ENCODE assay signal across 9 cellular contexts in genomic region chr11:65386307-65387081, GRCh38. TPM values are rescaled to one million over a fixed set of nuclear protein-coding genes. Genes with fewer than 3 reads are reported as not detected.
DNase-seq lines count a peak whose midpoint lies in the region; ATAC-seq, FAIRE-seq and TF ChIP-seq lines count a peak whose summit lies in the region.
"Had no signal": no experiment of that assay in that cellular context is flagged by ENCODE, and none has a peak within 500 bp of the region (broad histone marks: within the 10 kb centered on the region; RNA-seq: fewer than 3 reads in every experiment).

Gene FRMD8, plus strand, starts transcription at chr11:65386637. Its CDS starts 400 bp downstream, at chr11:65387037.

- peak within 1 kb of the TSS; percentile 84 to 97 for H3K4me3 Mint-ChIP-seq in activated T-cell treated with anti-CD3 and anti-CD28 coated beads, Interleukin-2, amount 50 U/mL, for 72 hours

- H3K27me3 Mint-ChIP-seq in activated T-cell treated with anti-CD3 and anti-CD28 coated beads, Interleukin-2, amount 50 U/mL, for 72 hours (ENCODE audit: low read depth) = no peaks in the 10 kb centered on the region

- TF ChIP-seq POLR2A in esophagus muscularis mucosa (IDR thresholded peaks at IDR 0.05; ENCODE audit: low read depth) = peak; percentile 86

- ATAC-seq in activated T-cell treated with anti-CD3 and anti-CD28 coated beads, Interleukin-2, amount 50 U/mL, for 72 hours (replicated peaks in 1 of 2) = peak; percentile 44 to 58

- peak within 1 kb of the TSS; percentile 88 for H3K4me3 ChIP-seq in Jurkat, Clone E6-1 (ENCODE audit: low read length)
- H3K4me3 ChIP-seq in esophagus muscularis mucosa = peak within 1 kb of the TSS; percentile 74 to 89 (median 80)
- H3K4me3 ChIP-seq in muscle layer of duodenum (ENCODE audit: low read depth in 1 of 2, low read length in 2 of 2) = peak within 1 kb of the TSS; percentile 67 to 86

- H3K36me3 ChIP-seq in esophagus muscularis mucosa (peaks cover 0 to 9% (median 0%) of the 10 kb centered on the region in 4 donors), muscle layer of duodenum (ENCODE audit: control insufficient read depth in 1 of 2, insufficient read depth in 2 of 2, low read length in 2 of 2) (peaks cover 5 to 13% of the 10 kb centered on the region in 2 donors)

- TF ChIP-seq EP300 in esophagus muscularis mucosa (IDR thresholded peaks at IDR 0.05) = no peak

- H3K9me3 ChIP-seq in esophagus muscularis mucosa (no peaks in the 10 kb centered on the region), muscle layer of duodenum (ENCODE audit: control insufficient read depth in 1 of 2, low read length in 2 of 2) (no peaks in the 10 kb centered on the region)

- no peaks in the 10 kb centered on the region for H3K9me3 Mint-ChIP-seq in activated T-cell treated with anti-CD3 and anti-CD28 coated beads, Interleukin-2, amount 50 U/mL, for 72 hours

- no peak for TF ChIP-seq CTCF in esophagus muscularis mucosa (IDR thresholded peaks at IDR 0.05)

- H3K27me3 ChIP-seq in esophagus muscularis mucosa = no peaks in the 10 kb centered on the region
- H3K27me3 ChIP-seq in muscle layer of duodenum (ENCODE audit: low read depth, low read length) = no peaks in the 10 kb centered on the region

- H3K4me1 ChIP-seq in esophagus muscularis mucosa = peaks cover 87 to 96% (median 94%) of the 10 kb centered on the region in 4 donors
- H3K4me1 ChIP-seq in muscle layer of duodenum (ENCODE audit: control insufficient read depth in 1 of 2, insufficient read depth in 2 of 2, low read length in 2 of 2) = peaks cover 17 to 41% of the 10 kb centered on the region in 2 donors

- H3K27ac ChIP-seq in esophagus muscularis mucosa (replicated peaks in 1 of 4) = peak within 1 kb of the TSS; percentile 95 to 98 (median 96)
- H3K27ac ChIP-seq in muscle layer of duodenum (ENCODE audit: low read length) = peak within 1 kb of the TSS; percentile 93

- intact Hi-C loops in esophagus muscularis mucosa (cut with DNase I) = no loop called here

- FAIRE-seq in RCC 7860 (lab: Jason Lieb, UNC) = no peak
- FAIRE-seq: G401.6 had no signal

- DNase-seq in NCI-H524 (lab: John Stamatoyannopoulos, UW) (peak; percentile 6 to 70), NCI-H524 treated with DMSO at 0.1 percent for 48 hours (lab: John Stamatoyannopoulos, UW) (no peak), RCC 7860 (ENCODE audit: low spot score) (peak; percentile 52), esophagus muscularis mucosa (ENCODE audit: extremely low spot score) (peak; percentile 98)
- peak; percentile 48 for DNase-seq in Jurkat, Clone E6-1 (ENCODE audit: low read depth, low spot score)
- DNase-seq in activated T-cell treated with anti-CD3 and anti-CD28 coated beads, Interleukin-2, amount 50 U/mL, for 72 hours = peak; percentile 88 to 97
- peak; percentile 78 to 79 for DNase-seq in stimulated activated CD8-positive, alpha-beta memory T cell treated with anti-CD3 and anti-CD28 coated beads, Interleukin-7, amount 100 ng/mL, for 1 hour (ENCODE audit: low read depth in 2 of 2)

- H3K27ac Mint-ChIP-seq in activated T-cell treated with anti-CD3 and anti-CD28 coated beads, Interleukin-2, amount 50 U/mL, for 72 hours = peak within 1 kb of the TSS; percentile 85

- WGBS in esophagus muscularis mucosa = 4% methylated on average over 22 of the region's 70 CpGs

- peaks cover 77% of the 10 kb centered on the region for H3K4me1 Mint-ChIP-seq in activated T-cell treated with anti-CD3 and anti-CD28 coated beads, Interleukin-2, amount 50 U/mL, for 72 hours (ENCODE audit: low read depth)

- peaks cover 0 to 4% of the 10 kb centered on the region in 2 donors for H3K36me3 Mint-ChIP-seq in activated T-cell treated with anti-CD3 and anti-CD28 coated beads, Interleukin-2, amount 50 U/mL, for 72 hours (ENCODE audit: insufficient read depth in 2 of 2)

RNA-seq across cellular contexts. Expression of gene FRMD8, which starts in this region (rescaled TPM):
- polyA plus RNA-seq in Jurkat, Clone E6-1 (2012; ENCODE audit: insufficient read depth, insufficient read length) = 13.4 TPM
- total RNA-seq in activated T-cell treated with anti-CD3 and anti-CD28 coated beads, Interleukin-2, amount 50 U/mL, for 72 hours = 10 to 100 TPM; 43.5 to 47.2 TPM
- total RNA-seq in esophagus muscularis mucosa = 10 to 100 TPM; 30.4 to 37.3 (median 34.7) TPM
